In the genomic region with DNA sequence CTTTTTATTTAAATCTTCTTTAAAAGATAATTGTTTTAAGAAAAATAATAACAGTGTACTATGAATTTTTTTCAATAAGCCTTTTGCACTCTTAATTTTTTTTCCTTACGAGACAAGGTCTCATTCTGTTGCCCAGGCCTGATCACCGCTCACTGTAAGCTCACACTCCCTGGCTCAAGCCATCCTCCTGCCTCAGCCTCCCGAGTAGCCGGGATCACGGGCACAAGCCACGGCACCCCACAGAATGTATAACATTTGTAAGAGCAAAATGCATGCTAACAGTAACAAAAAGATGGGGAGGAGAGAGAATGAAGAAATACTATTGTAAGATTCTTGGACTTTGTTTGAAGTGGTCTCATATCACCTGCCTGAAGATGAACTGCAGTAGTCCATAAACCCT, we compare ENCODE assay signal across 23 cellular contexts.
"Had no signal": no experiment of that assay in that cellular context is flagged by ENCODE, and none has a peak within 500 bp of the region (broad histone marks: within the 10 kb centered on the region; RNA-seq: fewer than 3 reads in every experiment).

No MANE protein-coding gene starts in this region.

- H3K4me1 ChIP-seq: testis, uterus had no signal

- H3K27me3 ChIP-seq: esophagus squamous epithelium, gastrocnemius medialis, right atrium auricular region, testis, uterus had no signal

- H3K4me3 Mint-ChIP-seq: activated T-cell treated with anti-CD3 and anti-CD28 coated beads, Interleukin-2, amount 50 U/mL, for 72 hours; endodermal cell; natural killer cell treated with Interleukin-12 subunit alpha and Interleukin-12 subunit beta and Interleukin-15 and Interleukin-18, amount 100 ng/mL, for 72 hours; T-cell had no signal

- H3K4me3 ChIP-seq: esophagus squamous epithelium, gastrocnemius medialis, left ventricle myocardium inferior, psoas muscle, right atrium auricular region, testis, uterus had no signal

- H3K36me3 ChIP-seq: gastrocnemius medialis, right atrium auricular region, uterus had no signal

- H3K27ac ChIP-seq: esophagus squamous epithelium, gastrocnemius medialis, left ventricle myocardium inferior, psoas muscle, right atrium auricular region, testis, uterus had no signal

- H3K9me3 Mint-ChIP-seq: natural killer cell treated with Interleukin-12 subunit alpha and Interleukin-12 subunit beta and Interleukin-15 and Interleukin-18, amount 100 ng/mL, for 72 hours had no signal

- H3K27me3 Mint-ChIP-seq: natural killer cell treated with Interleukin-12 subunit alpha and Interleukin-12 subunit beta and Interleukin-15 and Interleukin-18, amount 100 ng/mL, for 72 hours; T-cell had no signal

- H3K27ac Mint-ChIP-seq: activated T-cell treated with anti-CD3 and anti-CD28 coated beads, Interleukin-2, amount 50 U/mL, for 72 hours; endodermal cell had no signal

- ATAC-seq: activated T-cell treated with anti-CD3 and anti-CD28 coated beads, Interleukin-2, amount 50 U/mL, for 72 hours; gastrocnemius medialis; natural killer cell treated with Interleukin-12 subunit alpha and Interleukin-12 subunit beta and Interleukin-15 and Interleukin-18, amount 100 ng/mL, for 72 hours; psoas muscle; SK-N-SH treated with all-trans-retinoic acid at 6 μM for 48 hours; T-cell had no signal

- DNase-seq: activated CD4-positive, alpha-beta T cell treated with anti-CD3 and anti-CD28 coated beads, Interleukin-2, amount 50 U/mL, for 1 hour; activated CD4-positive, CD25-positive, alpha-beta regulatory T cell; activated CD8-positive, alpha-beta memory T cell treated with anti-CD3 and anti-CD28 coated beads for 24 hours; activated CD8-positive, alpha-beta memory T cell treated with anti-CD3 and anti-CD28 coated beads, Interleukin-2, amount 50 U/mL, for 48 hours; activated gamma-delta T cell; activated T-cell treated with anti-CD3 and anti-CD28 coated beads, Interleukin-2, amount 50 U/mL, for 72 hours; cerebellar nuclear complex; cortex of kidney; endodermal cell; esophagus squamous epithelium; hippocampal formation; left ventricle myocardium inferior; midbrain; psoas muscle; stimulated activated CD4-positive, alpha-beta T cell treated with anti-CD3 and anti-CD28 coated beads, Interleukin-1b, Interleukin-23, amount 100 ng/mL, for 48 hours; T-cell; testis; trophoblast cell; uterus had no signal

- H3K9me3 ChIP-seq: esophagus squamous epithelium, gastrocnemius medialis, left ventricle myocardium inferior, psoas muscle, right atrium auricular region, testis, uterus had no signal
